In genomic region chr7:17144313-17144712, GRCh38 we compare ENCODE assay signal across 9 cellular contexts.
DNase-seq lines count a peak whose midpoint lies in the region; ATAC-seq, FAIRE-seq and TF ChIP-seq lines count a peak whose summit lies in the region.
"Had no signal": no experiment of that assay in that cellular context is flagged by ENCODE, and none has a peak within 500 bp of the region (broad histone marks: within the 10 kb centered on the region; RNA-seq: fewer than 3 reads in every experiment).

No MANE protein-coding gene starts in this region.

- H3K4me3 Mint-ChIP-seq in activated T-helper 1 cell treated with anti-CD3 and anti-CD28 coated beads, Interleukin-12 subunit alpha, Interleukin-12 subunit beta, Interleukin-2, Interleukin-4 antibody, amounts not matched to agents 30 ng/mL and 10 ng/mL and 1 ng/mL, durations not matched to agents 14 hours and 24 hours and 36 hours: peak overlapping the region; percentile 1
- peak overlapping the region; percentile 85 for H3K4me3 Mint-ChIP-seq in natural killer cell treated with Interleukin-12 subunit alpha and Interleukin-12 subunit beta and Interleukin-15 and Interleukin-18, amount 100 ng/mL, for 72 hours

- no peak overlapping the region for H3K9ac ChIP-seq in colonic mucosa (ENCODE audit: low read depth in 2 of 2, low read length in 2 of 2)
- H3K9ac ChIP-seq: parathyroid adenoma had no signal

- POLR2A ChIA-PET in BJ (lab: Charles Lee): no interaction called here

- peak; percentile 26 for DNase-seq in BJ (ENCODE audit: low read depth)
- DNase-seq in MV-4-11 (lab: John Stamatoyannopoulos, UW): peak; percentile 69
- DNase-seq in activated T-helper 1 cell treated with anti-CD3 and anti-CD28 coated beads, Interleukin-12 subunit alpha, Interleukin-12 subunit beta, Interleukin-2, Interleukin-4 antibody, amounts not matched to agents 30 ng/mL and 10 ng/mL and 1 ng/mL, durations not matched to agents 14 hours and 24 hours and 36 hours (ENCODE audit: low spot score): peak; percentile 49
- DNase-seq in natural killer cell treated with Interleukin-12 subunit alpha and Interleukin-12 subunit beta and Interleukin-15 and Interleukin-18, amount 100 ng/mL, for 72 hours (ENCODE audit: low spot score): peak; percentile 82
- DNase-seq in colonic mucosa: no peak
- DNase-seq in ureter (ENCODE audit: low spot score): no peak
- no peak for DNase-seq in frontal cortex (ENCODE audit: low spot score in 2 of 2)

- FAIRE-seq in frontal cortex (lab: Jason Lieb, UNC): no peak

- H3K36me3 ChIP-seq in BJ (ENCODE audit: control insufficient read depth, insufficient read depth, low read length) (no peaks in the 10 kb centered on the region), colonic mucosa (no peaks in the 10 kb centered on the region)

- TF ChIP-seq CTCF in BJ (IDR thresholded peaks at IDR 0.05; ENCODE audit: insufficient read depth, low read depth, low read length): no peak
- TF ChIP-seq CTCF in colonic mucosa (IDR thresholded peaks at IDR 0.05): no peak

- H3K27ac Mint-ChIP-seq in activated T-helper 1 cell treated with anti-CD3 and anti-CD28 coated beads, Interleukin-12 subunit alpha, Interleukin-12 subunit beta, Interleukin-2, Interleukin-4 antibody, amounts not matched to agents 30 ng/mL and 10 ng/mL and 1 ng/mL, durations not matched to agents 14 hours and 24 hours and 36 hours: peak overlapping the region; percentile 25
- peak overlapping the region; percentile 93 to 99 for H3K27ac Mint-ChIP-seq in natural killer cell treated with Interleukin-12 subunit alpha and Interleukin-12 subunit beta and Interleukin-15 and Interleukin-18, amount 100 ng/mL, for 72 hours

- CTCF ChIA-PET in BJ (lab: Yijun Ruan, JAX): interaction anchor here (0.8 to 1.4 kb wide), 4 partner anchors 9 to 786 kb away, joined by 3 to 4 read pairs (median 3); no protein-coding TSS in a partner anchor

- H3K27ac ChIP-seq in colonic mucosa: no peak overlapping the region
- H3K27ac ChIP-seq: parathyroid adenoma had no signal

- H3K27me3 Mint-ChIP-seq in activated T-helper 1 cell treated with anti-CD3 and anti-CD28 coated beads, Interleukin-12 subunit alpha, Interleukin-12 subunit beta, Interleukin-2, Interleukin-4 antibody, amounts not matched to agents 30 ng/mL and 10 ng/mL and 1 ng/mL, durations not matched to agents 14 hours and 24 hours and 36 hours (ENCODE audit: insufficient read depth): no peaks in the 10 kb centered on the region
- H3K27me3 Mint-ChIP-seq in natural killer cell treated with Interleukin-12 subunit alpha and Interleukin-12 subunit beta and Interleukin-15 and Interleukin-18, amount 100 ng/mL, for 72 hours: no peaks in the 10 kb centered on the region

- peaks cover 47% of the 10 kb centered on the region for H3K4me1 Mint-ChIP-seq in activated T-helper 1 cell treated with anti-CD3 and anti-CD28 coated beads, Interleukin-12 subunit alpha, Interleukin-12 subunit beta, Interleukin-2, Interleukin-4 antibody, amounts not matched to agents 30 ng/mL and 10 ng/mL and 1 ng/mL, durations not matched to agents 14 hours and 24 hours and 36 hours (ENCODE audit: low read depth)
- H3K4me1 Mint-ChIP-seq in natural killer cell treated with Interleukin-12 subunit alpha and Interleukin-12 subunit beta and Interleukin-15 and Interleukin-18, amount 100 ng/mL, for 72 hours (ENCODE audit: low read depth in 2 of 2): peaks cover 37 to 45% of the 10 kb centered on the region in 2 donors

- peak; percentile 89 to 94 for ATAC-seq in natural killer cell treated with Interleukin-12 subunit alpha and Interleukin-12 subunit beta and Interleukin-15 and Interleukin-18, amount 100 ng/mL, for 72 hours
- no peak for ATAC-seq in HG03457 (IDR thresholded peaks at IDR 0.05; ENCODE audit: unreplicated experiment)

- peaks cover 1% of the 10 kb centered on the region for H3K36me3 Mint-ChIP-seq in activated T-helper 1 cell treated with anti-CD3 and anti-CD28 coated beads, Interleukin-12 subunit alpha, Interleukin-12 subunit beta, Interleukin-2, Interleukin-4 antibody, amounts not matched to agents 30 ng/mL and 10 ng/mL and 1 ng/mL, durations not matched to agents 14 hours and 24 hours and 36 hours (ENCODE audit: low read depth)
- H3K36me3 Mint-ChIP-seq in natural killer cell treated with Interleukin-12 subunit alpha and Interleukin-12 subunit beta and Interleukin-15 and Interleukin-18, amount 100 ng/mL, for 72 hours: no peaks in the 10 kb centered on the region

- H3K4me1 ChIP-seq in colonic mucosa: no peaks in the 10 kb centered on the region
- H3K4me1 ChIP-seq: parathyroid adenoma had no signal

- intact Hi-C loops in activated T-helper 1 cell treated with anti-CD3 and anti-CD28 coated beads, Interleukin-12 subunit alpha, Interleukin-12 subunit beta, Interleukin-2, Interleukin-4 antibody, amounts not matched to agents 30 ng/mL and 10 ng/mL and 1 ng/mL, durations not matched to agents 14 hours and 24 hours and 36 hours (cut with micrococcal nuclease): loop anchor here (1.0 to 10.0 kb wide), 10 partner anchors 10 to 800 kb away; partner anchors contain the start of genes ANKMY2, BZW2 and SNX13
- intact Hi-C loops in colonic mucosa (cut with DNase I): no loop called here

- H3K27me3 ChIP-seq in BJ (ENCODE audit: control insufficient read depth, insufficient read depth, low read length) (no peaks in the 10 kb centered on the region), colonic mucosa (no peaks in the 10 kb centered on the region)

- H3K9me3 Mint-ChIP-seq in activated T-helper 1 cell treated with anti-CD3 and anti-CD28 coated beads, Interleukin-12 subunit alpha, Interleukin-12 subunit beta, Interleukin-2, Interleukin-4 antibody, amounts not matched to agents 30 ng/mL and 10 ng/mL and 1 ng/mL, durations not matched to agents 14 hours and 24 hours and 36 hours: peaks cover 6% of the 10 kb centered on the region
- no peaks in the 10 kb centered on the region for H3K9me3 Mint-ChIP-seq in natural killer cell treated with Interleukin-12 subunit alpha and Interleukin-12 subunit beta and Interleukin-15 and Interleukin-18, amount 100 ng/mL, for 72 hours

- H3K4me3 ChIP-seq in BJ (ENCODE audit: low read depth, low read length) (no peak overlapping the region), colonic mucosa (no peak overlapping the region)

- H3K9me3 ChIP-seq in colonic mucosa: no peaks in the 10 kb centered on the region

Comparison
In these comparisons a context has a peak if more than half of its experiments do, and no peak if none do; other contexts are left out.
1. DNase-seq: peak in BJ (single experiment), MV-4-11 (single experiment), activated T-helper 1 cell treated with anti-CD3 and anti-CD28 coated beads, Interleukin-12 subunit alpha, Interleukin-12 subunit beta, Interleukin-2, Interleukin-4 antibody, amounts not matched to agents 30 ng/mL and 10 ng/mL and 1 ng/mL, durations not matched to agents 14 hours and 24 hours and 36 hours (single experiment) and natural killer cell treated with Interleukin-12 subunit alpha and Interleukin-12 subunit beta and Interleukin-15 and Interleukin-18, amount 100 ng/mL, for 72 hours (single experiment); none in colonic mucosa (single experiment), ureter (single experiment) and frontal cortex (0 of 2).